In genomic region chr3:71934520-71934919, GRCh38 we compare ENCODE assay signal across 32 cellular contexts.
"Had no signal": no experiment of that assay in that cellular context is flagged by ENCODE, and none has a peak within 500 bp of the region (broad histone marks: within the 10 kb centered on the region; RNA-seq: fewer than 3 reads in every experiment).

No MANE protein-coding gene starts in this region.

- H3K9me3 ChIP-seq: MG63 had no signal

- H3K36me3 ChIP-seq: MG63 had no signal

- H3K27me3 ChIP-seq: MG63 had no signal

- H3K4me3 ChIP-seq: MG63 had no signal

- DNase-seq: Kasumi-1, MG63, MM.1S, MV-4-11, NCI-H1048, NCI-H1092, NCI-H1092 treated with DMSO at 0.1 percent for 48 hours, NCI-H1105, NCI-H1105 treated with DMSO at 0.1 percent for 48 hours, NCI-H1417 treated with DMSO at 0.1 percent for 48 hours, NCI-H1436, NCI-H1436 treated with DMSO at 0.1 percent for 48 hours, NCI-H146, NCI-H1694, NCI-H1694 treated with DMSO at 0.1 percent for 48 hours, NCI-H187, NCI-H187 treated with DMSO at 0.1 percent for 48 hours, NCI-H1930, NCI-H2029, NCI-H2029 treated with DMSO at 0.1 percent for 48 hours, NCI-H2081, NCI-H2081 treated with DMSO at 0.1 percent for 48 hours, NCI-H2107, NCI-H2171, NCI-H2171 treated with DMSO at 0.1 percent for 48 hours, NCI-H2227 treated with DMSO at 0.1 percent for 48 hours, NCI-H226, NCI-H345, NCI-H446, NCI-H446 treated with DMSO at 0.1 percent for 48 hours, NCI-H510A, NCI-H510A treated with DMSO at 0.1 percent for 48 hours had no signal
